ENCODE assay signal across 8 cellular contexts in the genomic region with DNA sequence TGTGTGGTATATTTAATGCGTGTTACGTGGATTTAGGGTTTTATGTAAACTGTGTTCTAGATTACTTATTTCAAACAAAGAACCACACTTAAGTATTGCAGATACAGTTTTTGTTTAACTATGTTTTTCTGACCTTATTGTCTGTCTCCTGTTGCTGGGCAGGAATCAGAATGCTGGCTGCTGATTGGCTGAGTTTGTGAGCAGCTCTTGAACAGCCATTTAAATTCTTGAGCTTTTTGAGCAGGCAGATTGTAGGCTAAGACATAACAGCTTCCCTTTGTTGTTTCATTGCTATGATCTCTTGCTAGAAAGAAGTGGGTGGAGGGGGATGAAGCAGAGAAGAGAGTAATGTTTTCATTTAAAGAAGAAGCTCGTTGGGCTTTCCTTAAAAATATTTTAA. TPM values are rescaled to one million over a fixed set of nuclear protein-coding genes. Genes with fewer than 3 reads are reported as not detected.
A peak's percentile ranks its signal among the peaks of the same experiment; 100 is the strongest.
DNase-seq lines count a peak whose midpoint lies in the region; ATAC-seq, FAIRE-seq and TF ChIP-seq lines count a peak whose summit lies in the region.

No MANE protein-coding gene starts in this region.

- 37 to 46% methylated on average over 3 of the region's 3 CpGs for WGBS in tibial nerve, 2 donors

- FAIRE-seq in GM12891 (lab: Jason Lieb, UNC) = no peak

- H3K4me1 ChIP-seq in PC-3 (ENCODE audit: insufficient read depth, low read length) (peaks cover 11% of the 10 kb centered on the region; the same call in 1 of the 2 replicates), neutrophil (ENCODE audit: control insufficient read depth in 1 of 2, insufficient read depth in 1 of 2, low read depth in 1 of 2, low read length in 1 of 2) (peaks cover 0 to 19% of the 10 kb centered on the region in 2 experiments), tibial nerve (peaks cover 0 to 55% (median 8%) of the 10 kb centered on the region in 4 donors)

- TF ChIP-seq CTCF in PC-3 (conservative IDR thresholded peaks at IDR 0.05; ENCODE audit: low read depth, low read length) (no peak), neutrophil (IDR thresholded peaks at IDR 0.05) (no peak), tibial nerve (IDR thresholded peaks at IDR 0.05) (no peak)

- CTCF ChIA-PET in PC-3 (lab: Charles Lee) = interaction anchor here (0.6 to 0.9 kb wide), 3 partner anchors 52 to 180 kb away, joined by 4 to 5 read pairs (median 4); partner anchors contain the start of gene ATF7IP

- peak; percentile 5 for DNase-seq in GM12891 (ENCODE audit: insufficient read length, low spot score)
- peak; percentile 54 for DNase-seq in PC-3
- peak; percentile 65 for DNase-seq in activated naive CD4-positive, alpha-beta T cell treated with Interleukin-2 at 50 U/mL for 16 hours
- peak; percentile 62 for DNase-seq in germinal center (ENCODE audit: low spot score)
- DNase-seq in tibial nerve (ENCODE audit: low spot score in 2 of 2) = peak; percentile 24 to 28
- no peak for DNase-seq in NCI-H1694 treated with DMSO at 0.1 percent for 48 hours (lab: John Stamatoyannopoulos, UW)

- H3K79me2 ChIP-seq in PC-3 (ENCODE audit: low read length) = peaks cover 93% of the 10 kb centered on the region

- TF ChIP-seq POLR2A in GM12891 (IDR thresholded peaks at IDR 0.05; ENCODE audit: low read depth, low read length) = no peak
- no peak for TF ChIP-seq POLR2A in tibial nerve (IDR thresholded peaks at IDR 0.05)

- no peak for TF ChIP-seq EP300 in tibial nerve (IDR thresholded peaks at IDR 0.05)

- no peaks in the 10 kb centered on the region for H3F3A ChIP-seq in PC-3 (ENCODE audit: low read length, unreplicated experiment)

- H3K4me2 ChIP-seq in PC-3 (ENCODE audit: low read length) = no peak overlapping the region; the same call in 1 of the 2 replicates

- no peak overlapping the region for H2AFZ ChIP-seq in PC-3 (ENCODE audit: low read length)

- POLR2A ChIA-PET in PC-3 (lab: Charles Lee; ENCODE audit: unreplicated experiment) = interaction anchor here (0.5 to 0.6 kb wide), 2 partner anchors 164 to 386 kb away, joined by 3 read pairs; partner anchors contain the start of gene C12orf60

- H3K27me3 ChIP-seq in PC-3 (ENCODE audit: low read length) (no peaks in the 10 kb centered on the region), neutrophil (no peaks in the 10 kb centered on the region), tibial nerve (no peaks in the 10 kb centered on the region)

- H3K4me3 ChIP-seq in PC-3 (ENCODE audit: low read length) (no peak overlapping the region), neutrophil (ENCODE audit: low read depth in 1 of 2, low read length in 1 of 2) (no peak overlapping the region), tibial nerve (peak overlapping the region in 1 of 4 donors; percentile 12)

- ATAC-seq in PC-3 (peak; percentile 50; the same call in 1 of the 2 replicates), HG02759 (IDR thresholded peaks at IDR 0.05; ENCODE audit: unreplicated experiment) (no peak)

- no peaks in the 10 kb centered on the region for H3K9me3 ChIP-seq in PC-3 (ENCODE audit: low read length)
- no peaks in the 10 kb centered on the region for H3K9me3 ChIP-seq in neutrophil
- peaks cover 0 to 19% (median 3%) of the 10 kb centered on the region in 4 donors for H3K9me3 ChIP-seq in tibial nerve

- peaks cover 10% of the 10 kb centered on the region; the same call in 1 of the 2 replicates for H3K36me3 ChIP-seq in PC-3 (ENCODE audit: low read depth, low read length)
- no peaks in the 10 kb centered on the region for H3K36me3 ChIP-seq in neutrophil
- peaks cover 0 to 24% (median 3%) of the 10 kb centered on the region in 3 donors for H3K36me3 ChIP-seq in tibial nerve

- no peaks in the 10 kb centered on the region for H3K9me2 ChIP-seq in PC-3 (replicated peaks; ENCODE audit: low read length)

- intact Hi-C loops in PC-3 (cut with micrococcal nuclease) = loop anchor here (1.0 kb wide), 3 partner anchors 52 to 178 kb away; partner anchors contain the start of gene ATF7IP

- no TSS peak for BruUV-seq in PC-3 (replicated peaks; lab: Mats Ljungman, UMichigan)

- peaks cover 5% of the 10 kb centered on the region for H4K20me1 ChIP-seq in PC-3 (ENCODE audit: low read length)

- no peak overlapping the region for H3K9ac ChIP-seq in PC-3 (ENCODE audit: low read length)

- H3K27ac ChIP-seq in PC-3 (ENCODE audit: low read length) = no peak overlapping the region
- peak overlapping the region; percentile 36 for H3K27ac ChIP-seq in neutrophil
- H3K27ac ChIP-seq in tibial nerve = peak overlapping the region in 3 of 4 donors; percentile 47 to 61 (median 54)

TF ChIP-seq in GM12891, 5 proteins besides CTCF, POLR2A, EP300 and RAD21:
- TF ChIP-seq POU2F2 (IDR thresholded peaks at IDR 0.05; ENCODE audit: low read depth, low read length) (no peak), POLR2AphosphoS5 (IDR thresholded peaks at IDR 0.05; ENCODE audit: low read depth, low read length) (no peak), SPI1 (IDR thresholded peaks at IDR 0.05; ENCODE audit: low read depth, low read length) (no peak), TAF1 (IDR thresholded peaks at IDR 0.05; ENCODE audit: low read depth, low read length) (no peak), PAX5 (IDR thresholded peaks at IDR 0.05; ENCODE audit: insufficient read depth, low read length, severe bottlenecking) (no peak)

RNA-seq across cellular contexts. Expression of gene ATF7IP, which starts 52.2 kb away (rescaled TPM):
- 14.4 TPM for polyA plus RNA-seq in GM12891 (2012; ENCODE audit: low read depth, missing spikeins)
- total RNA-seq in PC-3 (2014; rRNA removed) = 12.5 and 16.9 TPM in 2 replicates
- total RNA-seq in tibial nerve = 10 to 100 TPM; 35.5 to 63.4 (median 48.2) TPM
